17 cellular contexts compared by ENCODE assay signal in genomic region chr2:204360218-204361007, GRCh38.
DNase-seq lines count a peak whose midpoint lies in the region; ATAC-seq, FAIRE-seq and TF ChIP-seq lines count a peak whose summit lies in the region.
"Had no signal": no experiment of that assay in that cellular context is flagged by ENCODE, and none has a peak within 500 bp of the region (broad histone marks: within the 10 kb centered on the region; RNA-seq: fewer than 3 reads in every experiment).

No MANE protein-coding gene starts in this region.

- H3K79me1 ChIP-seq in mesendoderm (ENCODE audit: low read length) = no peaks in the 10 kb centered on the region

- no peak overlapping the region for H2BK15ac ChIP-seq in mesendoderm (replicated peaks; ENCODE audit: low read depth)

- FAIRE-seq in HepG2 (lab: Jason Lieb, UNC) (no peak), K562 (lab: Jason Lieb, UNC) (no peak)
- FAIRE-seq: A204.1 had no signal

- TF ChIP-seq RAD21 in HepG2 (CRISPR knock-in tag; IDR thresholded peaks at IDR 0.05) (no peak), K562 (CRISPR knock-in tag; conservative IDR thresholded peaks at IDR 0.05 in 1 of 2, IDR thresholded peaks at IDR 0.05 in 1 of 2) (peak in 1 of 2 experiments; percentile 19; a peak in 1 of 4 replicates)

- H3K56ac ChIP-seq in mesendoderm (ENCODE audit: low read length) = no peak overlapping the region

- peak overlapping the region; percentile 37 for H2BK5ac ChIP-seq in mesendoderm (ENCODE audit: low read length)

- H3K4me1 ChIP-seq in HepG2 (ENCODE audit: insufficient read depth, low read length) (no peaks in the 10 kb centered on the region), right lobe of liver (no peaks in the 10 kb centered on the region), K562 (replicated peaks in 1 of 2; ENCODE audit: control insufficient read depth in 2 of 2, insufficient read depth in 2 of 2, low read length in 2 of 2) (peaks cover 0 to 3% of the 10 kb centered on the region in 2 experiments; a peak in 3 of 5 replicates), mesendoderm (ENCODE audit: control insufficient read depth, low read depth, low read length) (peaks cover 2% of the 10 kb centered on the region), upper lobe of right lung (no peaks in the 10 kb centered on the region), mammary epithelial cell (ENCODE audit: insufficient read depth, low read length) (no peaks in the 10 kb centered on the region)

- no peak overlapping the region for H3K23ac ChIP-seq in mesendoderm (ENCODE audit: low read length)

- H3K4me2 ChIP-seq in HepG2 (ENCODE audit: low read depth, low read length) = no peak overlapping the region
- H3K4me2 ChIP-seq in K562 (ENCODE audit: insufficient read depth, low read length) = no peak overlapping the region
- no peak overlapping the region for H3K4me2 ChIP-seq in mesendoderm (ENCODE audit: low read length)
- no peak overlapping the region for H3K4me2 ChIP-seq in mammary epithelial cell (ENCODE audit: insufficient read depth, low read depth, low read length)

- H2AK5ac ChIP-seq in mesendoderm (ENCODE audit: low read length) = no peak overlapping the region

- H4K20me1 ChIP-seq in HepG2 (ENCODE audit: insufficient read depth, low read length) (no peaks in the 10 kb centered on the region), K562 (replicated peaks; ENCODE audit: control insufficient read depth, insufficient read depth, low read length) (no peaks in the 10 kb centered on the region), mammary epithelial cell (ENCODE audit: insufficient read depth, low read length) (no peaks in the 10 kb centered on the region)

- TF ChIP-seq CTCF in HepG2 (CRISPR knock-in tag; IDR thresholded peaks at IDR 0.05) = no peak
- TF ChIP-seq CTCF in right lobe of liver (IDR thresholded peaks at IDR 0.05) = no peak
- 0 out of 6 replicates have a peak, but pooled peaks of 1 of the 3 experiments have one; percentile 6 for TF ChIP-seq CTCF in K562 (IDR thresholded peaks at IDR 0.05 in 2 of 3, conservative IDR thresholded peaks at IDR 0.05 in 1 of 3; ENCODE audit: insufficient read depth in 2 of 3, low read depth in 1 of 3, low read length in 3 of 3)
- TF ChIP-seq CTCF in upper lobe of right lung (IDR thresholded peaks at IDR 0.05) = no peak
- TF ChIP-seq CTCF in mammary epithelial cell (conservative IDR thresholded peaks at IDR 0.05 in 1 of 2, IDR thresholded peaks at IDR 0.05 in 1 of 2; ENCODE audit: extremely low read depth in 1 of 2, insufficient read depth in 1 of 2, low read depth in 1 of 2, low read length in 2 of 2) = peak in 1 of 2 donors; percentile 9

- H2AFZ ChIP-seq in HepG2 (ENCODE audit: low read length) (no peak overlapping the region), K562 (ENCODE audit: low read depth, low read length) (0 out of 2 replicates have a peak overlapping the region, but pooled peaks have one; percentile 35), mammary epithelial cell (ENCODE audit: low read depth, low read length) (no peak overlapping the region)

- TF ChIP-seq EP300 in HepG2 (IDR thresholded peaks at IDR 0.05; ENCODE audit: low read depth in 2 of 2, low read length in 2 of 2) (no peak), HepG2 (CRISPR knock-in tag; IDR thresholded peaks at IDR 0.05; ENCODE audit: borderline replicate concordance) (no peak), K562 (IDR thresholded peaks at IDR 0.05; ENCODE audit: low read length) (no peak)

- CTCF ChIA-PET in HepG2 (lab: Yijun Ruan, JAX; ENCODE audit: low intra/inter-chr PET ratio, low total read pairs) = no interaction called here
- CTCF ChIA-PET in K562 (lab: Yijun Ruan, JAX; ENCODE audit: low intra/inter-chr PET ratio) = no interaction called here
- CTCF ChIA-PET in mammary epithelial cell (lab: Charles Lee; ENCODE audit: low non-redundant PET) = interaction anchor here (0.7 kb wide), 1 partner anchor 17 kb away, joined by 3 read pairs; no protein-coding TSS in a partner anchor

- ATAC-seq in HepG2 (no peak), right lobe of liver (no peak), K562 (peak; percentile 68; the same call in 2 of the 3 replicates), upper lobe of right lung (no peak)

- WGBS in HepG2 (ENCODE audit: low lambda C conversion rate) = 43% methylated on average over 5 of the region's 5 CpGs
- WGBS in right lobe of liver (ENCODE audit: insufficient coverage, low coverage, low lambda C conversion rate, missing lambda C conversion rate) = 79% methylated on average over 4 of the region's 5 CpGs
- 25% methylated on average over 5 of the region's 5 CpGs for WGBS in K562 (ENCODE audit: insufficient coverage, low coverage, missing lambda C conversion rate)
- no CpG with 5 or more reads among the region's 5 CpGs for WGBS in mesendoderm (ENCODE audit: extremely low coverage, insufficient coverage, low lambda C conversion rate)
- WGBS in mammary epithelial cell (ENCODE audit: low coverage, missing lambda C conversion rate) = 69% methylated on average over 5 of the region's 5 CpGs

- H3K18ac ChIP-seq in mesendoderm (ENCODE audit: low read length) = no peak overlapping the region

- H2BK120ac ChIP-seq in mesendoderm (ENCODE audit: low read depth, low read length) = no peak overlapping the region

- H3K27ac ChIP-seq in HepG2 (ENCODE audit: extremely low read length, insufficient read depth, low read length) (no peak overlapping the region), right lobe of liver (no peak overlapping the region), K562 (ENCODE audit: extremely low read depth, low read depth, low read length) (no peak overlapping the region), mesendoderm (ENCODE audit: low read depth, low read length) (no peak overlapping the region), upper lobe of right lung (no peak overlapping the region), mammary epithelial cell (ENCODE audit: insufficient read depth, low read depth, low read length) (no peak overlapping the region)

- H3K4me3 ChIP-seq in HepG2 (replicated peaks in 1 of 3; ENCODE audit: insufficient read depth in 1 of 3, low read depth in 2 of 3, low read length in 3 of 3) = no peak overlapping the region
- no peak overlapping the region for H3K4me3 ChIP-seq in right lobe of liver
- no peak overlapping the region for H3K4me3 ChIP-seq in K562
- H3K4me3 ChIP-seq in mesendoderm (ENCODE audit: low read length) = no peak overlapping the region
- H3K4me3 ChIP-seq in upper lobe of right lung = no peak overlapping the region
- H3K4me3 ChIP-seq in mammary epithelial cell (replicated peaks in 1 of 3; ENCODE audit: insufficient read depth in 1 of 3, low read depth in 2 of 3, low read length in 3 of 3) = no peak overlapping the region

- POLR2A ChIA-PET in HepG2 (lab: Yijun Ruan, JAX) = no interaction called here
- POLR2A ChIA-PET in K562 (lab: Yijun Ruan, JAX) = no interaction called here

- dilution Hi-C loops in mammary epithelial cell (cut with HindIII; ENCODE audit: low sequenced_read_pairs) = no loop called here

- no peak overlapping the region for H3K4ac ChIP-seq in mesendoderm (ENCODE audit: low read depth, low read length)

- H3K36me3 ChIP-seq in HepG2 (replicated peaks in 1 of 2; ENCODE audit: control insufficient read depth in 1 of 2, insufficient read depth in 2 of 2, low read length in 2 of 2) = no peaks in the 10 kb centered on the region
- no peaks in the 10 kb centered on the region for H3K36me3 ChIP-seq in right lobe of liver
- H3K36me3 ChIP-seq in K562 (ENCODE audit: control insufficient read depth, insufficient read depth, low read length) = no peaks in the 10 kb centered on the region
- no peaks in the 10 kb centered on the region for H3K36me3 ChIP-seq in mesendoderm (ENCODE audit: control insufficient read depth, insufficient read depth, low read length)
- H3K36me3 ChIP-seq in upper lobe of right lung = no peaks in the 10 kb centered on the region
- H3K36me3 ChIP-seq in mammary epithelial cell (ENCODE audit: insufficient read depth, low read length) = no peaks in the 10 kb centered on the region

- no peak overlapping the region for H3K9ac ChIP-seq in HepG2 (ENCODE audit: insufficient read depth, low read depth, low read length)
- no peak overlapping the region for H3K9ac ChIP-seq in K562 (ENCODE audit: insufficient read depth in 1 of 2, low read depth in 2 of 2, low read length in 2 of 2)
- no peak overlapping the region for H3K9ac ChIP-seq in mesendoderm (ENCODE audit: low read length)
- no peak overlapping the region for H3K9ac ChIP-seq in mammary epithelial cell (ENCODE audit: insufficient read depth, low read length)

- H4K8ac ChIP-seq in mesendoderm (ENCODE audit: low read depth, low read length) = no peak overlapping the region

- no peaks in the 10 kb centered on the region for H3K9me3 ChIP-seq in HepG2 (ENCODE audit: low read length)
- no peaks in the 10 kb centered on the region for H3K9me3 ChIP-seq in right lobe of liver
- H3K9me3 ChIP-seq in K562 (replicated peaks; ENCODE audit: control insufficient read depth, insufficient read depth, low read depth, low read length) = no peaks in the 10 kb centered on the region
- H3K9me3 ChIP-seq in upper lobe of right lung = no peaks in the 10 kb centered on the region
- H3K9me3 ChIP-seq in mammary epithelial cell (replicated peaks; ENCODE audit: insufficient read depth, low read length) = no peaks in the 10 kb centered on the region
- H3K9me3 ChIP-seq: Caco-2 had no signal

- H4K5ac ChIP-seq in mesendoderm (ENCODE audit: low read length) = no peak overlapping the region

- intact Hi-C loops in HepG2 (cut with micrococcal nuclease; ENCODE audit: unreplicated experiment) (no loop called here), right lobe of liver (cut with DNase I) (no loop called here), K562 (cut with micrococcal nuclease) (no loop called here), upper lobe of right lung (cut with DNase I) (no loop called here), mammary epithelial cell (cut with micrococcal nuclease) (no loop called here)

- DNase-seq in HepG2 (ENCODE audit: low spot score) (no peak), right lobe of liver (no peak), K562 (ENCODE audit: extremely low read depth in 1 of 4, low spot score in 3 of 4) (no peak), mesendoderm (no peak), NCI-H2171 (lab: John Stamatoyannopoulos, UW) (no peak), DMS 273 treated with DMSO at 0.1 percent for 48 hours (lab: John Stamatoyannopoulos, UW) (no peak), upper lobe of right lung (no peak), mammary epithelial cell (no peak)
- DNase-seq: Caco-2, GF-D8, GOT3, HFFc6, Kasumi-1, NCI-H1436 treated with DMSO at 0.1 percent for 48 hours, NCI-H345, SHP77 treated with DMSO at 0.1 percent for 48 hours had no signal

- no peak for TF ChIP-seq POLR2A in HepG2 (IDR thresholded peaks at IDR 0.05; ENCODE audit: insufficient read depth in 1 of 2, low read depth in 2 of 2, low read length in 2 of 2)
- TF ChIP-seq POLR2A in right lobe of liver (IDR thresholded peaks at IDR 0.05) = no peak
- TF ChIP-seq POLR2A in K562 (conservative IDR thresholded peaks at IDR 0.05) = no peak

- in situ Hi-C loops in HepG2 (cut with HindIII; ENCODE audit: extremely low pct_ligation_motif_present, low pct_unique_long_range_greater_than_20kb) (no loop called here), K562 (cut with MboI) (no loop called here), mammary epithelial cell (cut with MboI; ENCODE audit: low sequenced_read_pairs in 2 of 2) (no loop called here)

- no peaks in the 10 kb centered on the region for H3K79me2 ChIP-seq in HepG2 (ENCODE audit: insufficient read depth, low read length)
- H3K79me2 ChIP-seq in K562 (ENCODE audit: control insufficient read depth, insufficient read depth, low read length) = no peaks in the 10 kb centered on the region
- H3K79me2 ChIP-seq in mesendoderm (ENCODE audit: control insufficient read depth, insufficient read depth, low read length) = no peaks in the 10 kb centered on the region
- H3K79me2 ChIP-seq in mammary epithelial cell (ENCODE audit: insufficient read depth, low read length) = no peaks in the 10 kb centered on the region

- H3K27me3 ChIP-seq in HepG2 (ENCODE audit: control insufficient read depth in 1 of 2, insufficient read depth in 2 of 2, low read length in 2 of 2) (no peaks in the 10 kb centered on the region), right lobe of liver (no peaks in the 10 kb centered on the region), K562 (ENCODE audit: control insufficient read depth in 2 of 2, insufficient read depth in 2 of 2, low read length in 2 of 2) (no peaks in the 10 kb centered on the region), mesendoderm (ENCODE audit: insufficient read depth, low read length, poor library complexity) (no peaks in the 10 kb centered on the region), upper lobe of right lung (no peaks in the 10 kb centered on the region), mammary epithelial cell (ENCODE audit: insufficient read depth, low read length) (peaks cover 2% of the 10 kb centered on the region)

- H3K9me1 ChIP-seq in K562 (ENCODE audit: control insufficient read depth, insufficient read depth, low read length) = no peaks in the 10 kb centered on the region

- BruUV-seq in HepG2 (replicated peaks; lab: Mats Ljungman, UMichigan) (no TSS peak), K562 (replicated peaks; lab: Mats Ljungman, UMichigan) (no TSS peak), mammary epithelial cell (replicated peaks; lab: Mats Ljungman, UMichigan) (no TSS peak)

Comparison
In these comparisons a context has a peak if more than half of its experiments do, and no peak if none do; other contexts are left out.
1. Of the 241 proteins assayed by ChIP-seq in both HepG2 and K562: peak only in HepG2: HOMEZ and MED1; only in K562: none; in both: none; in neither: 235; mixed calls (peak in some experiments, not most) for 4.